In genomic region chr13:44435142-44435982, GRCh38 we compare ENCODE assay signal across 8 cellular contexts.
DNase-seq lines count a peak whose midpoint lies in the region; ATAC-seq and TF ChIP-seq lines count a peak whose summit lies in the region.

No MANE protein-coding gene starts in this region.

- H3K4me3 ChIP-seq in ascending aorta (peak overlapping the region; percentile 67 to 80), left ventricle myocardium inferior (peak overlapping the region; percentile 87), tibial nerve (peak overlapping the region; percentile 65 to 88 (median 76))

- H3K27me3 ChIP-seq in ascending aorta (no peaks in the 10 kb centered on the region), left ventricle myocardium inferior (ENCODE audit: low read depth) (no peaks in the 10 kb centered on the region), tibial nerve (no peaks in the 10 kb centered on the region)

- no peaks in the 10 kb centered on the region for H3K9me3 ChIP-seq in ascending aorta
- no peaks in the 10 kb centered on the region for H3K9me3 ChIP-seq in left ventricle myocardium inferior (replicated peaks)
- H3K9me3 ChIP-seq in tibial nerve, result no peaks in the 10 kb centered on the region

- H3K36me3 ChIP-seq in ascending aorta, result peaks cover 3 to 22% of the 10 kb centered on the region in 2 donors
- peaks cover 24% of the 10 kb centered on the region for H3K36me3 ChIP-seq in left ventricle myocardium inferior
- H3K36me3 ChIP-seq in tibial nerve, result peaks cover 0 to 20% (median 0%) of the 10 kb centered on the region in 3 donors

- H3K27ac ChIP-seq in ascending aorta, result peak overlapping the region; percentile 83 to 92
- peak overlapping the region; percentile 95 for H3K27ac ChIP-seq in left ventricle myocardium inferior (replicated peaks)
- peak overlapping the region; percentile 91 to 99 (median 98) for H3K27ac ChIP-seq in tibial nerve

- 0 to 1% methylated on average over 41 to 51 of the region's 54 CpGs for WGBS in tibial nerve, 2 donors

- peak; percentile 75 for ATAC-seq in HG02798 (IDR thresholded peaks at IDR 0.05; ENCODE audit: poor library complexity, unreplicated experiment)

- TF ChIP-seq POLR2A in tibial nerve (IDR thresholded peaks at IDR 0.05), result peak; percentile 81 to 96

- peaks cover 0 to 16% of the 10 kb centered on the region in 2 donors for H3K4me1 ChIP-seq in ascending aorta
- peaks cover 63% of the 10 kb centered on the region for H3K4me1 ChIP-seq in left ventricle myocardium inferior
- H3K4me1 ChIP-seq in tibial nerve, result peaks cover 0 to 48% (median 3%) of the 10 kb centered on the region in 4 donors

- intact Hi-C loops in ascending aorta (cut with DNase I) (loop anchor here (1.0 to 10.0 kb wide), 6 partner anchors 74 to 385 kb away; no protein-coding TSS in a partner anchor), left ventricle myocardium inferior (cut with micrococcal nuclease) (loop anchor here (5.0 kb wide), 2 partner anchors 198 to 383 kb away; no protein-coding TSS in a partner anchor)

- DNase-seq in GDM1 (lab: John Stamatoyannopoulos, UW), result peak; percentile 97
- DNase-seq in NCI-H2029 (lab: John Stamatoyannopoulos, UW), result peak; percentile 94
- peak; percentile 86 for DNase-seq in T-helper 22 cell (ENCODE audit: low read depth)
- DNase-seq in ascending aorta (ENCODE audit: low spot score in 2 of 2), result peak; percentile 93 to 99
- DNase-seq in left ventricle myocardium inferior, result peak; percentile 93
- DNase-seq in pons (ENCODE audit: low spot score), result peak; percentile 96
- peak; percentile 95 to 98 for DNase-seq in tibial nerve (ENCODE audit: low spot score in 2 of 2)

- TF ChIP-seq CTCF in ascending aorta (IDR thresholded peaks at IDR 0.05), result no peak
- no peak for TF ChIP-seq CTCF in left ventricle myocardium inferior (IDR thresholded peaks at IDR 0.05; ENCODE audit: borderline replicate concordance)
- TF ChIP-seq CTCF in tibial nerve (IDR thresholded peaks at IDR 0.05), result peak in 1 of 5 experiments; percentile 8

- peak; percentile 69 to 98 for TF ChIP-seq EP300 in tibial nerve (IDR thresholded peaks at IDR 0.05)

Comparison
In these comparisons a context has a peak if more than half of its experiments do, and no peak if none do; other contexts are left out.
1. Peak in every context shown above with its lines: DNase-seq, ATAC-seq, H3K4me3 ChIP-seq and H3K27ac ChIP-seq.